ENCODE assay signal across 27 cellular contexts in genomic region chr10:78859266-78859665, GRCh38.
"Had no signal": no experiment of that assay in that cellular context is flagged by ENCODE, and none has a peak within 500 bp of the region (broad histone marks: within the 10 kb centered on the region; RNA-seq: fewer than 3 reads in every experiment).

No MANE protein-coding gene starts in this region.

- H3K4me3 ChIP-seq: ascending aorta, cardiac muscle cell, SJCRH30, SK-N-MC had no signal

- FAIRE-seq: TTC549 had no signal

- H3K9me3 Mint-ChIP-seq: activated CD4-positive, alpha-beta T cell treated with anti-CD3 and anti-CD28 coated beads, Interleukin-2, amount 10 ng/mL, durations not matched to agents 24 days and 14 days; activated naive CD8-positive, alpha-beta T cell treated with anti-CD3 and anti-CD28 coated beads for 36 hours; activated T-cell treated with anti-CD3 and anti-CD28 coated beads, Interleukin-2, amount 50 U/mL, for 72 hours; activated T-helper 17 cell treated with anti-CD3 and anti-CD28 coated beads, Interleukin-2, amount 50 U/mL, for 72 hours had no signal

- H3K27me3 Mint-ChIP-seq: activated naive CD8-positive, alpha-beta T cell treated with anti-CD3 and anti-CD28 coated beads for 36 hours had no signal

- H3K9me3 ChIP-seq: ascending aorta, SJCRH30 had no signal

- H3K4me2 ChIP-seq: KMS-11 had no signal

- H3K4me1 Mint-ChIP-seq: activated CD4-positive, alpha-beta T cell treated with anti-CD3 and anti-CD28 coated beads, Interleukin-2, amount 10 ng/mL, durations not matched to agents 24 days and 14 days; activated CD8-positive, alpha-beta memory T cell treated with anti-CD3 and anti-CD28 coated beads, Interleukin-2, amount 10 ng/mL, durations not matched to agents 7 days and 5 days; activated T-helper 17 cell treated with anti-CD3 and anti-CD28 coated beads, Interleukin-2, amount 50 U/mL, for 72 hours had no signal

- H3K9ac ChIP-seq: KMS-11 had no signal

- H3K27ac ChIP-seq: ascending aorta, cardiac muscle cell, KMS-11, SJCRH30, SK-N-MC had no signal

- ATAC-seq: activated CD8-positive, alpha-beta memory T cell treated with anti-CD3 and anti-CD28 coated beads, Interleukin-2, amount 10 ng/mL, durations not matched to agents 7 days and 5 days; activated T-cell treated with anti-CD3 and anti-CD28 coated beads, Interleukin-2, amount 50 U/mL, for 72 hours; Panc1 had no signal

- H3K27me3 ChIP-seq: ascending aorta, cardiac muscle cell, SJCRH30 had no signal

- DNase-seq: activated CD4-positive, alpha-beta T cell treated with anti-CD3 and anti-CD28 coated beads, Interleukin-2, amount 10 ng/mL, durations not matched to agents 24 days and 14 days; activated CD4-positive, alpha-beta T cell treated with anti-CD3 and anti-CD28 coated beads, Interleukin-2, amount 50 U/mL, for 4 hours; activated CD8-positive, alpha-beta memory T cell treated with anti-CD3 and anti-CD28 coated beads, Interleukin-2, amount 10 ng/mL, durations not matched to agents 7 days and 5 days; activated effector memory CD4-positive, alpha-beta T cell treated with anti-CD3 and anti-CD28 coated beads, Interleukin-2, amount 50 U/mL, for 16 hours; activated naive CD4-positive, alpha-beta T cell; activated naive CD4-positive, alpha-beta T cell treated with anti-CD3 and anti-CD28 coated beads, Interleukin-2, amount 50 U/mL, for 16 hours; activated naive CD8-positive, alpha-beta T cell treated with anti-CD3 and anti-CD28 coated beads for 36 hours; activated T-cell treated with anti-CD3 and anti-CD28 coated beads, Interleukin-2, amount 50 U/mL, for 1 hour; activated T-cell treated with anti-CD3 and anti-CD28 coated beads, Interleukin-2, amount 50 U/mL, for 72 hours; amniotic stem cell; MM.1S; MV-4-11; NCI-H1092; NCI-H1436 treated with DMSO at 0.1 percent for 48 hours; NCI-H1694 treated with DMSO at 0.1 percent for 48 hours; NCI-H2029; NCI-H345; NCI-H524 treated with DMSO at 0.1 percent for 48 hours; SHP77; SJCRH30 had no signal

- H3K27ac Mint-ChIP-seq: activated CD4-positive, alpha-beta T cell treated with anti-CD3 and anti-CD28 coated beads, Interleukin-2, amount 10 ng/mL, durations not matched to agents 24 days and 14 days; activated CD8-positive, alpha-beta memory T cell treated with anti-CD3 and anti-CD28 coated beads, Interleukin-2, amount 10 ng/mL, durations not matched to agents 7 days and 5 days; activated naive CD8-positive, alpha-beta T cell treated with anti-CD3 and anti-CD28 coated beads for 36 hours; activated T-cell treated with anti-CD3 and anti-CD28 coated beads, Interleukin-2, amount 50 U/mL, for 72 hours had no signal

- H3K36me3 Mint-ChIP-seq: activated CD8-positive, alpha-beta memory T cell treated with anti-CD3 and anti-CD28 coated beads, Interleukin-2, amount 10 ng/mL, durations not matched to agents 7 days and 5 days; activated naive CD8-positive, alpha-beta T cell treated with anti-CD3 and anti-CD28 coated beads for 36 hours had no signal

- H3K4me1 ChIP-seq: ascending aorta, SJCRH30 had no signal

- H3K36me3 ChIP-seq: ascending aorta, cardiac muscle cell, SJCRH30 had no signal

- H3K4me3 Mint-ChIP-seq: activated CD4-positive, alpha-beta T cell treated with anti-CD3 and anti-CD28 coated beads, Interleukin-2, amount 10 ng/mL, durations not matched to agents 24 days and 14 days; activated CD8-positive, alpha-beta memory T cell treated with anti-CD3 and anti-CD28 coated beads, Interleukin-2, amount 10 ng/mL, durations not matched to agents 7 days and 5 days; activated naive CD8-positive, alpha-beta T cell treated with anti-CD3 and anti-CD28 coated beads for 36 hours; activated T-cell treated with anti-CD3 and anti-CD28 coated beads, Interleukin-2, amount 50 U/mL, for 72 hours had no signal
